In the genomic region with DNA sequence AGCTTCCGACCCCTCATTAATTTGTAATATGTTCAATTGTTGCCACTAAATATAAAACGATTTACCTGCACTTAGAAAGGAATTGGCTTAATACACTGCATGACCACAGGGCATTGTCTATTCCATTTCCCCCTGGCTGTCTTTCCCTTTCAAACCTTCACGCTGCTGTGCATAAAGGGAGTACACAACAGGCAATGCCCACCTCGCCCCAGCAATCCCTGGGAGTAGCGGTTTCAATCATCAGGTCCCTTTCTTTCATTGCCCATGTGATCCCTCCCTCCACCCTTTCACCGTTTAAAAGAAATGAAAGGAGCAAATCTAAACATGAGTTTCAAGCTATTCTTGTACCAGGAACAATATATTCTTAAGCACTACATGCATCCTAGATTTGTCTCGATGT, we compare ENCODE assay signal across 12 cellular contexts.
"Had no signal": no experiment of that assay in that cellular context is flagged by ENCODE, and none has a peak within 500 bp of the region (broad histone marks: within the 10 kb centered on the region; RNA-seq: fewer than 3 reads in every experiment).

No MANE protein-coding gene starts in this region.

- H3K9me3 Mint-ChIP-seq: activated naive CD4-positive, alpha-beta T cell treated with anti-CD3 and anti-CD28 coated beads, Interleukin-2, amount 50 U/mL, for 24 hours; T-helper 1 cell treated with Interleukin-12 subunit alpha and Interleukin-12 subunit beta and Interleukin-4 antibody, amounts not matched to agents 30 μg/mL and 1 μg/mL, for 36 hours had no signal

- H3K4me3 Mint-ChIP-seq: activated naive CD4-positive, alpha-beta T cell treated with anti-CD3 and anti-CD28 coated beads, Interleukin-2, amount 50 U/mL, for 24 hours; naive B cell; T-helper 1 cell treated with Interleukin-12 subunit alpha and Interleukin-12 subunit beta and Interleukin-4 antibody, amounts not matched to agents 30 μg/mL and 1 μg/mL, for 36 hours had no signal

- H3K9me3 ChIP-seq: body of pancreas, stomach, thyroid gland had no signal

- H3K27ac ChIP-seq: body of pancreas had no signal

- H3K4me1 Mint-ChIP-seq: activated naive CD4-positive, alpha-beta T cell treated with anti-CD3 and anti-CD28 coated beads, Interleukin-2, amount 50 U/mL, for 24 hours had no signal

- H3K36me3 ChIP-seq: stomach, thyroid gland had no signal

- H3K27me3 Mint-ChIP-seq: activated naive CD4-positive, alpha-beta T cell treated with anti-CD3 and anti-CD28 coated beads, Interleukin-2, amount 50 U/mL, for 24 hours; naive B cell had no signal

- H3K27me3 ChIP-seq: body of pancreas, stomach, thyroid gland had no signal

- H3K4me3 ChIP-seq: body of pancreas, stomach, thyroid gland had no signal

- DNase-seq: activated CD4-positive, alpha-beta T cell treated with anti-CD3 and anti-CD28 coated beads, Interleukin-2, amount 50 U/mL, for 4 hours; activated T-cell treated with anti-CD3 and anti-CD28 coated beads, Interleukin-2, amount 50 U/mL, for 1 hour; body of pancreas; effector memory CD4-positive, alpha-beta T cell; erythroblast; naive B cell; occipital lobe; stomach; thyroid gland had no signal

- H3K4me1 ChIP-seq: body of pancreas had no signal

- H3K36me3 Mint-ChIP-seq: activated naive CD4-positive, alpha-beta T cell treated with anti-CD3 and anti-CD28 coated beads, Interleukin-2, amount 50 U/mL, for 24 hours; naive B cell had no signal

- H3K27ac Mint-ChIP-seq: activated naive CD4-positive, alpha-beta T cell treated with anti-CD3 and anti-CD28 coated beads, Interleukin-2, amount 50 U/mL, for 24 hours; naive B cell; T-helper 1 cell treated with Interleukin-12 subunit alpha and Interleukin-12 subunit beta and Interleukin-4 antibody, amounts not matched to agents 30 μg/mL and 1 μg/mL, for 36 hours had no signal

- ATAC-seq: activated CD4-positive, CD25-positive, alpha-beta regulatory T cell treated with anti-CD3 and anti-CD28 coated beads, Interleukin-2, amount 50 U/mL, for 24 hours; body of pancreas had no signal
